15 cellular contexts compared by ENCODE assay signal in genomic region chr2:223048519-223048918, GRCh38. TPM values are rescaled to one million over a fixed set of nuclear protein-coding genes. Genes with fewer than 3 reads are reported as not detected.
DNase-seq lines count a peak whose midpoint lies in the region; ATAC-seq and TF ChIP-seq lines count a peak whose summit lies in the region.
"Had no signal": no experiment of that assay in that cellular context is flagged by ENCODE, and none has a peak within 500 bp of the region (broad histone marks: within the 10 kb centered on the region; RNA-seq: fewer than 3 reads in every experiment).

No MANE protein-coding gene starts in this region.

- peak overlapping the region; percentile 91 for H3K27ac ChIP-seq in hepatocyte
- H3K27ac ChIP-seq: left lung had no signal

- no peak for DNase-seq in hepatocyte (ENCODE audit: low spot score)
- DNase-seq in activated naive CD4-positive, alpha-beta T cell treated with Interleukin-2 at 50 U/mL for 16 hours, result no peak
- no peak for DNase-seq in GM13976 (ENCODE audit: low spot score)
- no peak for DNase-seq in pons (ENCODE audit: low spot score)
- no peak for DNase-seq in HCEC 1CT
- DNase-seq: activated CD8-positive, alpha-beta T cell treated with anti-CD3 and anti-CD28 coated beads, Interleukin-2, amount 10 ng/mL, durations not matched to agents 7 days and 5 days; adrenal gland; left lung; NCI-H2107; posterior cingulate gyrus; stimulated activated CD4-positive, alpha-beta T cell treated with anti-CD3 and anti-CD28 coated beads, Interleukin-12 subunit alpha, Interleukin-12 subunit beta, amount 100 ng/mL, for 4 hours had no signal

- peaks cover 22% of the 10 kb centered on the region for H3K4me1 ChIP-seq in hepatocyte (ENCODE audit: insufficient read depth)

- in situ Hi-C loops in GM13976 (cut with MboI; ENCODE audit: low sequenced_read_pairs, unreplicated experiment), result no loop called here

- H3K9me3 ChIP-seq in hepatocyte (ENCODE audit: low read depth), result no peaks in the 10 kb centered on the region
- H3K9me3 ChIP-seq: adrenal gland, left lung had no signal

- no peaks in the 10 kb centered on the region for H4K20me1 ChIP-seq in hepatocyte (ENCODE audit: insufficient read depth, poor library complexity, severe bottlenecking)

- peaks cover 6% of the 10 kb centered on the region for H3K79me2 ChIP-seq in hepatocyte

- ATAC-seq in GM18508 (IDR thresholded peaks at IDR 0.05; ENCODE audit: insufficient read depth, unreplicated experiment) (peak; percentile 85), GM21381 (IDR thresholded peaks at IDR 0.05; ENCODE audit: unreplicated experiment) (peak; percentile 55), HG03045 (IDR thresholded peaks at IDR 0.05; ENCODE audit: unreplicated experiment) (peak; percentile 45)
- ATAC-seq: activated CD8-positive, alpha-beta T cell treated with anti-CD3 and anti-CD28 coated beads, Interleukin-2, amount 10 ng/mL, durations not matched to agents 7 days and 5 days; left lung had no signal

- no peak overlapping the region for H3K4me2 ChIP-seq in hepatocyte

- TF ChIP-seq CTCF in hepatocyte (IDR thresholded peaks at IDR 0.05; ENCODE audit: poor library complexity) (no peak), GM13976 (IDR thresholded peaks at IDR 0.05; ENCODE audit: borderline replicate concordance, control extremely low read depth, extremely low read depth, insufficient read depth, missing control alignments) (no peak)

- no peaks in the 10 kb centered on the region for H3K36me3 ChIP-seq in hepatocyte (replicated peaks; ENCODE audit: insufficient read depth, low read depth)
- H3K36me3 ChIP-seq: adrenal gland, left lung had no signal

- H3K9me2 ChIP-seq in hepatocyte (replicated peaks; ENCODE audit: insufficient read depth), result no peaks in the 10 kb centered on the region

- no peaks in the 10 kb centered on the region for H3K27me3 ChIP-seq in hepatocyte
- H3K27me3 ChIP-seq: adrenal gland, left lung had no signal

- no peak overlapping the region for H3K4me3 ChIP-seq in hepatocyte
- H3K4me3 ChIP-seq: adrenal gland, left lung had no signal

- 84% methylated on average over 1 of the region's 1 CpG for WGBS in hepatocyte (ENCODE audit: low lambda C conversion rate, missing lambda C conversion rate)

- no peak overlapping the region for H2AFZ ChIP-seq in hepatocyte

RNA-seq across cellular contexts. Expression of gene KCNE4, which starts 3.5 kb away (rescaled TPM):
- 51.0 and 54.6 TPM in 2 replicates for total RNA-seq in hepatocyte
- 47.1 and 51.4 TPM in 2 replicates for polyA plus RNA-seq in hepatocyte
- total RNA-seq: activated CD8-positive, alpha-beta T cell treated with anti-CD3 and anti-CD28 coated beads, Interleukin-2, amount 10 ng/mL, durations not matched to agents 7 days and 5 days had no signal
- polyA plus RNA-seq: IgD-negative memory B cell had no signal
